ENCODE assay signal across 12 cellular contexts in genomic region chr4:10730019-10730418, GRCh38.
A peak's percentile ranks its signal among the peaks of the same experiment; 100 is the strongest.
DNase-seq lines count a peak whose midpoint lies in the region; ATAC-seq lines count a peak whose summit lies in the region.
"Had no signal": no experiment of that assay in that cellular context is flagged by ENCODE, and none has a peak within 500 bp of the region (broad histone marks: within the 10 kb centered on the region; RNA-seq: fewer than 3 reads in every experiment).

No MANE protein-coding gene starts in this region.

- H3K9me3 Mint-ChIP-seq in stimulated activated naive CD8-positive, alpha-beta T cell treated with anti-CD3 and anti-CD28 coated beads, Interleukin-15, amount 100 ng/mL, for 72 hours, result peaks cover 0 to 6% of the 10 kb centered on the region in 2 donors
- H3K9me3 Mint-ChIP-seq: dendritic cell treated with granulocyte-macrophage colony-stimulating factor and Interleukin-4, amounts not matched to agents 40 ng/mL and 50 ng/mL, for 4 days; HFFc6 had no signal

- H3K27ac Mint-ChIP-seq in stimulated activated naive CD8-positive, alpha-beta T cell treated with anti-CD3 and anti-CD28 coated beads, Interleukin-15, amount 100 ng/mL, for 72 hours, result peak overlapping the region; percentile 93 to 94
- H3K27ac Mint-ChIP-seq: dendritic cell treated with granulocyte-macrophage colony-stimulating factor and Interleukin-4, amounts not matched to agents 40 ng/mL and 50 ng/mL, for 4 days; HFFc6 had no signal

- peak; percentile 15 for DNase-seq in stimulated activated CD4-positive, alpha-beta T cell treated with anti-CD3 and anti-CD28 coated beads, Interleukin-15, amount 100 ng/mL, for 24 hours
- no peak for DNase-seq in stimulated activated CD4-positive, alpha-beta T cell treated with anti-CD3 and anti-CD28 coated beads, Interleukin-12 subunit alpha, Interleukin-12 subunit beta, amount 100 ng/mL, for 4 hours
- DNase-seq in stimulated activated naive CD8-positive, alpha-beta T cell treated with anti-CD3 and anti-CD28 coated beads, Interleukin-15, amount 100 ng/mL, for 72 hours, result peak; percentile 29 to 58
- DNase-seq in germinal center (ENCODE audit: low spot score), result no peak
- no peak for DNase-seq in COLO668 (lab: John Stamatoyannopoulos, UW; ENCODE audit: unreplicated experiment)
- no peak for DNase-seq in stimulated activated naive CD4-positive, alpha-beta T cell (lab: John Stamatoyannopoulos, UW)
- DNase-seq: activated gamma-delta T cell, HFFc6, sigmoid colon had no signal

- H3K4me1 Mint-ChIP-seq in stimulated activated naive CD8-positive, alpha-beta T cell treated with anti-CD3 and anti-CD28 coated beads, Interleukin-15, amount 100 ng/mL, for 72 hours, result peaks cover 83% of the 10 kb centered on the region

- peak overlapping the region; percentile 66 to 69 for H3K4me3 Mint-ChIP-seq in stimulated activated naive CD8-positive, alpha-beta T cell treated with anti-CD3 and anti-CD28 coated beads, Interleukin-15, amount 100 ng/mL, for 72 hours
- H3K4me3 Mint-ChIP-seq: dendritic cell treated with granulocyte-macrophage colony-stimulating factor and Interleukin-4, amounts not matched to agents 40 ng/mL and 50 ng/mL, for 4 days; HFFc6 had no signal

- peak; percentile 34 for ATAC-seq in HG02763 (IDR thresholded peaks at IDR 0.05; ENCODE audit: unreplicated experiment)
- ATAC-seq in HG03469 (IDR thresholded peaks at IDR 0.05; ENCODE audit: unreplicated experiment), result peak; percentile 26
- ATAC-seq in stimulated activated naive CD8-positive, alpha-beta T cell treated with anti-CD3 and anti-CD28 coated beads, Interleukin-15, amount 100 ng/mL, for 72 hours, result peak; percentile 71

- no peaks in the 10 kb centered on the region for H3K27me3 Mint-ChIP-seq in stimulated activated naive CD8-positive, alpha-beta T cell treated with anti-CD3 and anti-CD28 coated beads, Interleukin-15, amount 100 ng/mL, for 72 hours
- H3K27me3 Mint-ChIP-seq: dendritic cell treated with granulocyte-macrophage colony-stimulating factor and Interleukin-4, amounts not matched to agents 40 ng/mL and 50 ng/mL, for 4 days had no signal

Comparison
In these comparisons a context has a peak if more than half of its experiments do, and no peak if none do; other contexts are left out.
1. DNase-seq: peak in stimulated activated CD4-positive, alpha-beta T cell treated with anti-CD3 and anti-CD28 coated beads, Interleukin-15, amount 100 ng/mL, for 24 hours (single experiment) and stimulated activated naive CD8-positive, alpha-beta T cell treated with anti-CD3 and anti-CD28 coated beads, Interleukin-15, amount 100 ng/mL, for 72 hours (2 of 2); none in stimulated activated CD4-positive, alpha-beta T cell treated with anti-CD3 and anti-CD28 coated beads, Interleukin-12 subunit alpha, Interleukin-12 subunit beta, amount 100 ng/mL, for 4 hours (single experiment), germinal center (single experiment), COLO668 (single experiment) and stimulated activated naive CD4-positive, alpha-beta T cell (0 of 6).
2. Peak in every context shown above with its lines, with median percentiles within 50 percentile points of each other: ATAC-seq.